Comparison of ENCODE assay signal across 9 cellular contexts in genomic region chr2:37652199-37652640, GRCh38. TPM values are rescaled to one million over a fixed set of nuclear protein-coding genes. Genes with fewer than 3 reads are reported as not detected.
DNase-seq lines count a peak whose midpoint lies in the region; ATAC-seq and TF ChIP-seq lines count a peak whose summit lies in the region.
"Had no signal": no experiment of that assay in that cellular context is flagged by ENCODE, and none has a peak within 500 bp of the region (broad histone marks: within the 10 kb centered on the region; RNA-seq: fewer than 3 reads in every experiment).

No MANE protein-coding gene starts in this region.

- H3K27me3 Mint-ChIP-seq in activated naive CD4-positive, alpha-beta T cell treated with anti-CD3 and anti-CD28 coated beads for 36 hours (ENCODE audit: low read depth), result no peaks in the 10 kb centered on the region
- no peaks in the 10 kb centered on the region for H3K27me3 Mint-ChIP-seq in activated B cell treated with CpG ODN at 0.5 μM for 24 hours

- H3K27me3 ChIP-seq in right cardiac atrium (ENCODE audit: control insufficient read depth, insufficient read depth), result no peaks in the 10 kb centered on the region
- no peaks in the 10 kb centered on the region for H3K27me3 ChIP-seq in upper lobe of left lung

- H3K36me3 ChIP-seq in upper lobe of left lung, result no peaks in the 10 kb centered on the region

- H3K9me3 Mint-ChIP-seq in activated naive CD4-positive, alpha-beta T cell treated with anti-CD3 and anti-CD28 coated beads for 36 hours, result peaks cover 3% of the 10 kb centered on the region
- H3K9me3 Mint-ChIP-seq in activated B cell treated with CpG ODN at 0.5 μM for 24 hours, result no peaks in the 10 kb centered on the region

- intact Hi-C loops in activated naive CD4-positive, alpha-beta T cell treated with anti-CD3 and anti-CD28 coated beads for 36 hours (cut with micrococcal nuclease), result no loop called here
- intact Hi-C loops in activated B cell treated with CpG ODN at 0.5 μM for 24 hours (cut with micrococcal nuclease) (loop anchor here (5.0 kb wide), 2 partner anchors 50 to 1470 kb away; partner anchors contain the start of gene SOS1), right cardiac atrium (cut with DNase I) (loop anchor here in 1 of 4 donors (10.0 kb wide), 1 partner anchor 237 kb away; no protein-coding TSS in a partner anchor)

- no peak for TF ChIP-seq EP300 in upper lobe of left lung (IDR thresholded peaks at IDR 0.05)

- DNase-seq in activated naive CD4-positive, alpha-beta T cell treated with anti-CD3 and anti-CD28 coated beads for 36 hours, result peak; percentile 32
- DNase-seq in activated naive CD4-positive, alpha-beta T cell (lab: John Stamatoyannopoulos, UW), result no peak
- DNase-seq in activated B cell treated with CpG ODN at 0.5 μM for 24 hours (no peak), right cardiac atrium (no peak), upper lobe of left lung (no peak), NCI-H1930 (lab: John Stamatoyannopoulos, UW) (no peak), cerebellar nuclear complex (lab: John Stamatoyannopoulos, UW) (no peak)

- WGBS in right cardiac atrium, result 60% methylated on average over 5 of the region's 5 CpGs
- WGBS in upper lobe of left lung, 2 donors, result 65 to 75% methylated on average over 5 of the region's 5 CpGs

- peaks cover 73% of the 10 kb centered on the region for H3K4me1 Mint-ChIP-seq in activated naive CD4-positive, alpha-beta T cell treated with anti-CD3 and anti-CD28 coated beads for 36 hours (ENCODE audit: low read depth)
- H3K4me1 Mint-ChIP-seq in activated B cell treated with CpG ODN at 0.5 μM for 24 hours, result peaks cover 95% of the 10 kb centered on the region

- H3K9me3 ChIP-seq in right cardiac atrium (ENCODE audit: control insufficient read depth, low read length) (no peaks in the 10 kb centered on the region), upper lobe of left lung (no peaks in the 10 kb centered on the region)

- H3K36me3 Mint-ChIP-seq in activated naive CD4-positive, alpha-beta T cell treated with anti-CD3 and anti-CD28 coated beads for 36 hours (ENCODE audit: low read depth), result peaks cover 15% of the 10 kb centered on the region
- H3K36me3 Mint-ChIP-seq in activated B cell treated with CpG ODN at 0.5 μM for 24 hours (ENCODE audit: low read depth), result peaks cover 24% of the 10 kb centered on the region

- POLR2A ChIA-PET in activated B cell treated with CpG ODN at 0.5 μM for 24 hours (lab: Charles Lee), result interaction anchor here (0.6 to 8.1 kb wide), 7 partner anchors 8 to 31 kb away, joined by 3 to 106 read pairs (median 10); partner anchors contain the start of gene CDC42EP3

- peaks cover 34% of the 10 kb centered on the region for H3K4me1 ChIP-seq in right cardiac atrium (ENCODE audit: control insufficient read depth, insufficient read depth, low read length)
- peaks cover 73 to 98% (median 84%) of the 10 kb centered on the region in 4 donors for H3K4me1 ChIP-seq in upper lobe of left lung

- peak; percentile 4 for ATAC-seq in activated B cell treated with CpG ODN at 0.5 μM for 24 hours (ENCODE audit: low read depth)
- no peak for ATAC-seq in right cardiac atrium
- ATAC-seq in upper lobe of left lung (ENCODE audit: low FRiP score in 2 of 2), result no peak
- ATAC-seq in GM18511 (IDR thresholded peaks at IDR 0.05; ENCODE audit: unreplicated experiment), result no peak

- peak overlapping the region; percentile 73 for H3K27ac Mint-ChIP-seq in activated naive CD4-positive, alpha-beta T cell treated with anti-CD3 and anti-CD28 coated beads for 36 hours
- peak overlapping the region; percentile 78 for H3K27ac Mint-ChIP-seq in activated B cell treated with CpG ODN at 0.5 μM for 24 hours

- CTCF ChIA-PET in activated naive CD4-positive, alpha-beta T cell treated with anti-CD3 and anti-CD28 coated beads for 36 hours (lab: Charles Lee), result interaction anchor here (0.9 kb wide), 1 partner anchor 129 kb away, joined by 7 read pairs; no protein-coding TSS in a partner anchor
- CTCF ChIA-PET in activated B cell treated with CpG ODN at 0.5 μM for 24 hours (lab: Charles Lee), result interaction anchor here (1.2 kb wide), 1 partner anchor 14 kb away, joined by 3 read pairs; no protein-coding TSS in a partner anchor

- H3K4me3 ChIP-seq in right cardiac atrium (ENCODE audit: low read length) (no peak overlapping the region), upper lobe of left lung (no peak overlapping the region)
- H3K4me3 ChIP-seq: SK-N-MC had no signal

- no peak for TF ChIP-seq POLR2A in upper lobe of left lung (IDR thresholded peaks at IDR 0.05)

- H3K4me3 Mint-ChIP-seq in activated naive CD4-positive, alpha-beta T cell treated with anti-CD3 and anti-CD28 coated beads for 36 hours, result no peak overlapping the region
- H3K4me3 Mint-ChIP-seq in activated B cell treated with CpG ODN at 0.5 μM for 24 hours, result peak overlapping the region; percentile 25

- H3K27ac ChIP-seq in right cardiac atrium (ENCODE audit: low read length), result peak overlapping the region; percentile 83
- H3K27ac ChIP-seq in upper lobe of left lung, result peak overlapping the region; percentile 28 to 81 (median 77)
- H3K27ac ChIP-seq: SK-N-MC had no signal

- no peak for TF ChIP-seq CTCF in activated B cell treated with CpG ODN at 0.5 μM for 24 hours (IDR thresholded peaks at IDR 0.05)
- no peak for TF ChIP-seq CTCF in upper lobe of left lung (IDR thresholded peaks at IDR 0.05)

RNA-seq across cellular contexts. Expression of gene CDC42EP3, which starts 19.2 kb away (rescaled TPM):
- 1 to 10 TPM; 8.5 to 9.4 TPM for total RNA-seq in activated naive CD4-positive, alpha-beta T cell treated with anti-CD3 and anti-CD28 coated beads for 36 hours
- total RNA-seq in activated B cell treated with CpG ODN at 0.5 μM for 24 hours (33.2 and 33.3 TPM in 2 replicates), right cardiac atrium (10 to 100 TPM; 65.0 to 98.4 (median 78.6) TPM), upper lobe of left lung (10 to 100 TPM; 24.5 to 76.2 (median 43.2) TPM)
- 37.3 TPM for polyA plus RNA-seq in right cardiac atrium
